1 cellular context compared by ENCODE assay signal in genomic region chr19:39998511-39998910, GRCh38.
TF ChIP-seq lines count a peak whose summit lies in the region.

No MANE protein-coding gene starts in this region.

TF ChIP-seq in WTC11, 78 proteins besides CTCF, POLR2A, EP300 and RAD21 (continued from another document):
- TF ChIP-seq SMAD4 (CRISPR knock-in tag; IDR thresholded peaks at IDR 0.05), result no peak
- no peak for TF ChIP-seq ZNF416 (CRISPR knock-in tag; IDR thresholded peaks at IDR 0.05)
- TF ChIP-seq MLX (CRISPR knock-in tag; IDR thresholded peaks at IDR 0.05), result no peak
- TF ChIP-seq HMGXB4 (CRISPR knock-in tag; IDR thresholded peaks at IDR 0.05), result no peak
- no peak for TF ChIP-seq CBFB (CRISPR knock-in tag; IDR thresholded peaks at IDR 0.05; ENCODE audit: low read depth)
- TF ChIP-seq, protein P1, sequence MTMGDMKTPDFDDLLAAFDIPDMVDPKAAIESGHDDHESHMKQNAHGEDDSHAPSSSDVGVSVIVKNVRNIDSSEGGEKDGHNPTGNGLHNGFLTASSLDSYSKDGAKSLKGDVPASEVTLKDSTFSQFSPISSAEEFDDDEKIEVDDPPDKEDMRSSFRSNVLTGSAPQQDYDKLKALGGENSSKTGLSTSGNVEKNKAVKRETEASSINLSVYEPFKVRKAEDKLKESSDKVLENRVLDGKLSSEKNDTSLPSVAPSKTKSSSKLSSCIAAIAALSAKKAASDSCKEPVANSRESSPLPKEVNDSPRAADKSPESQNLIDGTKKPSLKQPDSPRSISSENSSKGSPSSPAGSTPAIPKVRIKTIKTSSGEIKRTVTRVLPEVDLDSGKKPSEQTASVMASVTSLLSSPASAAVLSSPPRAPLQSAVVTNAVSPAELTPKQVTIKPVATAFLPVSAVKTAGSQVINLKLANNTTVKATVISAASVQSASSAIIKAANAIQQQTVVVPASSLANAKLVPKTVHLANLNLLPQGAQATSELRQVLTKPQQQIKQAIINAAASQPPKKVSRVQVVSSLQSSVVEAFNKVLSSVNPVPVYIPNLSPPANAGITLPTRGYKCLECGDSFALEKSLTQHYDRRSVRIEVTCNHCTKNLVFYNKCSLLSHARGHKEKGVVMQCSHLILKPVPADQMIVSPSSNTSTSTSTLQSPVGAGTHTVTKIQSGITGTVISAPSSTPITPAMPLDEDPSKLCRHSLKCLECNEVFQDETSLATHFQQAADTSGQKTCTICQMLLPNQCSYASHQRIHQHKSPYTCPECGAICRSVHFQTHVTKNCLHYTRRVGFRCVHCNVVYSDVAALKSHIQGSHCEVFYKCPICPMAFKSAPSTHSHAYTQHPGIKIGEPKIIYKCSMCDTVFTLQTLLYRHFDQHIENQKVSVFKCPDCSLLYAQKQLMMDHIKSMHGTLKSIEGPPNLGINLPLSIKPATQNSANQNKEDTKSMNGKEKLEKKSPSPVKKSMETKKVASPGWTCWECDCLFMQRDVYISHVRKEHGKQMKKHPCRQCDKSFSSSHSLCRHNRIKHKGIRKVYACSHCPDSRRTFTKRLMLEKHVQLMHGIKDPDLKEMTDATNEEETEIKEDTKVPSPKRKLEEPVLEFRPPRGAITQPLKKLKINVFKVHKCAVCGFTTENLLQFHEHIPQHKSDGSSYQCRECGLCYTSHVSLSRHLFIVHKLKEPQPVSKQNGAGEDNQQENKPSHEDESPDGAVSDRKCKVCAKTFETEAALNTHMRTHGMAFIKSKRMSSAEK (CRISPR knock-in tag; IDR thresholded peaks at IDR 0.05; ENCODE audit: borderline replicate concordance), result no peak
- no peak for TF ChIP-seq JAZF1 (CRISPR knock-in tag; IDR thresholded peaks at IDR 0.05)
- TF ChIP-seq STAT6 (CRISPR knock-in tag; conservative IDR thresholded peaks at IDR 0.05; ENCODE audit: low read depth), result no peak
- no peak for TF ChIP-seq RORB (CRISPR knock-in tag; IDR thresholded peaks at IDR 0.05)
- TF ChIP-seq RELA (CRISPR knock-in tag; IDR thresholded peaks at IDR 0.05; ENCODE audit: borderline replicate concordance), result no peak
